In genomic region chr5:121105921-121106320, GRCh38 we compare ENCODE assay signal across 19 cellular contexts.
A peak's percentile ranks its signal among the peaks of the same experiment; 100 is the strongest.
DNase-seq lines count a peak whose midpoint lies in the region; ATAC-seq, FAIRE-seq and TF ChIP-seq lines count a peak whose summit lies in the region.
"Had no signal": no experiment of that assay in that cellular context is flagged by ENCODE, and none has a peak within 500 bp of the region (broad histone marks: within the 10 kb centered on the region; RNA-seq: fewer than 3 reads in every experiment).

No MANE protein-coding gene starts in this region.

- no peak for TF ChIP-seq EP300 in K562 (IDR thresholded peaks at IDR 0.05; ENCODE audit: low read length)

- H3K27ac ChIP-seq in C4-2B (peak overlapping the region; percentile 92), K562 (ENCODE audit: extremely low read depth, low read depth, low read length) (no peak overlapping the region), uterus (no peak overlapping the region)
- H3K27ac ChIP-seq: 22Rv1; A549; BLaER1 treated with 17β-estradiol and CSF1 and Interleukin-3, amounts not matched to agents 10 nM and 100 nM had no signal

- no peaks in the 10 kb centered on the region for H3K9me1 ChIP-seq in K562 (ENCODE audit: control insufficient read depth, insufficient read depth, low read length)

- no peak for TF ChIP-seq CTCF in C4-2B (conservative IDR thresholded peaks at IDR 0.05)
- no peak for TF ChIP-seq CTCF in LNCaP clone FGC (IDR thresholded peaks at IDR 0.05; ENCODE audit: control insufficient read depth, extremely low read depth, insufficient read depth)
- TF ChIP-seq CTCF in K562 (IDR thresholded peaks at IDR 0.05 in 2 of 3, conservative IDR thresholded peaks at IDR 0.05 in 1 of 3; ENCODE audit: insufficient read depth in 2 of 3, low read depth in 1 of 3, low read length in 3 of 3): no peak
- no peak for TF ChIP-seq CTCF in uterus (IDR thresholded peaks at IDR 0.05)

- no peak for TF ChIP-seq RAD21 in K562 (CRISPR knock-in tag; conservative IDR thresholded peaks at IDR 0.05 in 1 of 2, IDR thresholded peaks at IDR 0.05 in 1 of 2)

- POLR2A ChIA-PET in K562 (lab: Yijun Ruan, JAX): no interaction called here

- BruUV-seq in K562 (replicated peaks; lab: Mats Ljungman, UMichigan): no TSS peak

- no peak overlapping the region for H3K9ac ChIP-seq in K562 (ENCODE audit: insufficient read depth in 1 of 2, low read depth in 2 of 2, low read length in 2 of 2)
- H3K9ac ChIP-seq: BLaER1 treated with 17β-estradiol and CSF1 and Interleukin-3, amounts not matched to agents 10 nM and 100 nM had no signal

- WGBS in K562 (ENCODE audit: insufficient coverage, low coverage, missing lambda C conversion rate): 9% methylated on average over 2 of the region's 2 CpGs

- H3K4me1 ChIP-seq in K562 (replicated peaks in 1 of 2; ENCODE audit: control insufficient read depth in 2 of 2, insufficient read depth in 2 of 2, low read length in 2 of 2) (peaks cover 0 to 6% of the 10 kb centered on the region in 2 experiments; a peak in 1 of 5 replicates), uterus (no peaks in the 10 kb centered on the region)
- H3K4me1 ChIP-seq: A549; BLaER1 treated with 17β-estradiol and CSF1 and Interleukin-3, amounts not matched to agents 10 nM and 100 nM had no signal

- no peak overlapping the region for H3K4me3 ChIP-seq in LNCaP clone FGC (ENCODE audit: low read depth, low read length)
- H3K4me3 ChIP-seq in K562: no peak overlapping the region
- H3K4me3 ChIP-seq in uterus: no peak overlapping the region
- H3K4me3 ChIP-seq: A549; BLaER1 treated with 17β-estradiol and CSF1 and Interleukin-3, amounts not matched to agents 10 nM and 100 nM had no signal

- H2AFZ ChIP-seq in K562 (ENCODE audit: low read depth, low read length): no peak overlapping the region

- H3K36me3 ChIP-seq in K562 (ENCODE audit: control insufficient read depth, insufficient read depth, low read length): no peaks in the 10 kb centered on the region
- H3K36me3 ChIP-seq in uterus: no peaks in the 10 kb centered on the region
- H3K36me3 ChIP-seq: BLaER1 treated with 17β-estradiol and CSF1 and Interleukin-3, amounts not matched to agents 10 nM and 100 nM had no signal

- no peak for ATAC-seq in K562
- ATAC-seq: A549 had no signal

- H3K27me3 ChIP-seq in K562 (ENCODE audit: control insufficient read depth in 2 of 2, insufficient read depth in 2 of 2, low read length in 2 of 2) (no peaks in the 10 kb centered on the region), uterus (no peaks in the 10 kb centered on the region)
- H3K27me3 ChIP-seq: BLaER1 treated with 17β-estradiol and CSF1 and Interleukin-3, amounts not matched to agents 10 nM and 100 nM had no signal

- H3K9me3 ChIP-seq in K562 (replicated peaks; ENCODE audit: control insufficient read depth, insufficient read depth, low read depth, low read length) (no peaks in the 10 kb centered on the region), uterus (no peaks in the 10 kb centered on the region)
- H3K9me3 ChIP-seq: A549 had no signal

- TF ChIP-seq POLR2A in K562 (conservative IDR thresholded peaks at IDR 0.05): no peak
- no peak for TF ChIP-seq POLR2A in uterus (IDR thresholded peaks at IDR 0.05)

- intact Hi-C loops in K562 (cut with micrococcal nuclease) (no loop called here), uterus (cut with DNase I; ENCODE audit: low total_unique reads) (no loop called here)

- CTCF ChIA-PET in K562 (lab: Yijun Ruan, JAX; ENCODE audit: low intra/inter-chr PET ratio): no interaction called here

- DNase-seq in LNCaP clone FGC (ENCODE audit: low read depth) (peak; percentile 76), K562 (ENCODE audit: extremely low read depth in 1 of 4, low spot score in 3 of 4) (no peak), GOT3 (lab: John Stamatoyannopoulos, UW) (no peak), uterus (no peak)
- DNase-seq: AML-193; CD4-positive, alpha-beta memory T cell; CD4-positive, CD25-positive, alpha-beta regulatory T cell; CD8-positive, alpha-beta memory T cell; COR-L47; DMS 273 treated with DMSO at 0.1 percent for 48 hours; DMS153; DMS79; GF-D8 had no signal

- in situ Hi-C loops in K562 (cut with MboI): no loop called here

- no peak for FAIRE-seq in K562 (lab: Jason Lieb, UNC)
- FAIRE-seq: A549, GM12891, GM19239 had no signal

- no peaks in the 10 kb centered on the region for H3K79me2 ChIP-seq in K562 (ENCODE audit: control insufficient read depth, insufficient read depth, low read length)

- H3K4me2 ChIP-seq in K562 (ENCODE audit: insufficient read depth, low read length): no peak overlapping the region
- H3K4me2 ChIP-seq: A549; BLaER1 treated with 17β-estradiol and CSF1 and Interleukin-3, amounts not matched to agents 10 nM and 100 nM had no signal

- H4K20me1 ChIP-seq in K562 (replicated peaks; ENCODE audit: control insufficient read depth, insufficient read depth, low read length): no peaks in the 10 kb centered on the region
- H4K20me1 ChIP-seq: BLaER1 treated with 17β-estradiol and CSF1 and Interleukin-3, amounts not matched to agents 10 nM and 100 nM had no signal

TF ChIP-seq in K562, 482 proteins besides CTCF, POLR2A, EP300 and RAD21:
- TF ChIP-seq ZNF75A (CRISPR knock-in tag; IDR thresholded peaks at IDR 0.05) (no peak), ZBTB5 (IDR thresholded peaks at IDR 0.05) (no peak), ELK3 (CRISPR knock-in tag; IDR thresholded peaks at IDR 0.05) (no peak), ZC3H11A (IDR thresholded peaks at IDR 0.05; ENCODE audit: low read depth, low read length) (no peak), SPI1 (IDR thresholded peaks at IDR 0.05; ENCODE audit: borderline replicate concordance, low read depth, low read length) (peak; percentile 38; the same call in 1 of the 2 replicates), HMG20A (CRISPR knock-in tag; conservative IDR thresholded peaks at IDR 0.05) (no peak), SIX5 (IDR thresholded peaks at IDR 0.05; ENCODE audit: borderline replicate concordance in 1 of 2, insufficient read depth in 1 of 2, low read depth in 1 of 2, low read length in 2 of 2) (no peak), ZNF224 (CRISPR knock-in tag; IDR thresholded peaks at IDR 0.05) (no peak), ZHX1 (conservative IDR thresholded peaks at IDR 0.05; ENCODE audit: low read length) (no peak)
TF ChIP-seq in K562: peak in this region for 1.
